28 cellular contexts compared by ENCODE assay signal in the genomic region with DNA sequence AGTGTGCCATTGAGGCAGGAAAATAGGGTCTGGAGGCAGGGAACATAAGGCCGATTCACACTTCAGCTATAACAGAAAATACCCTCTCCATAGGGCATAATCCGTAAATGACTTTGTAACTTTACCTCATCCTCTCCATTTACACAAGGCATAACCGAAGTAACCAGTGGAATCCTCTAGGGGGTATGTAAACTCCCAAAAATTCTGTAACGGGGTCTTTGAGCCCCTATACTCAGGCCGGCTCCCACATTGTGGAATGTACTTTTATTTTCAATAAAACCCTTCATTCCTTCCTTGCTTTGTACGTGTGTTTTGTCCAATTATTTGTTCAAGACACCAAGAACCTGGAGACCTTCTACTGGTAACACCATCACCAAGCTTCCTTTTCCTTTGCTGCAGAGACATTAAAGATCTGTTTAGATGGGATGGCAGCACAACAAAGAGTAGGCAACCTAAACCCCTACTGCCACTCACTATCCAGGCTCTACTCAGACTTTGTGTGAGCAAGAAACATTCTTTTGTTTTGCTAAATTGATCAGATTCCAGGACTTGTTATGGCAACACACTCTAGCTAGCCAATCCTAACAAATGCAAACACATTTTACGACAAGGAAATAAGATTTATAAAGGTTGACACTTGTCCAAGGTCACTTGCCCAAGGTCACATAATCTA.
A peak's percentile ranks its signal among the peaks of the same experiment; 100 is the strongest.
DNase-seq lines count a peak whose midpoint lies in the region; ATAC-seq, FAIRE-seq and TF ChIP-seq lines count a peak whose summit lies in the region.
"Had no signal": no experiment of that assay in that cellular context is flagged by ENCODE, and none has a peak within 500 bp of the region (broad histone marks: within the 10 kb centered on the region; RNA-seq: fewer than 3 reads in every experiment).

No MANE protein-coding gene starts in this region.

- TF ChIP-seq POLR2A in IMR-90 (IDR thresholded peaks at IDR 0.05; ENCODE audit: low read depth, low read length) = no peak

- no peaks in the 10 kb centered on the region for H3K79me1 ChIP-seq in IMR-90 (ENCODE audit: low read depth in 1 of 2, low read length in 2 of 2)

- H3K4me1 ChIP-seq in IMR-90 (ENCODE audit: control insufficient read depth, insufficient read depth, low read length) (no peaks in the 10 kb centered on the region), kidney (ENCODE audit: control insufficient read depth in 1 of 2, insufficient read depth in 1 of 2, low read depth in 1 of 2, low read length in 2 of 2) (no peaks in the 10 kb centered on the region)
- H3K4me1 ChIP-seq: right atrium auricular region, transverse colon had no signal

- no peaks in the 10 kb centered on the region for H3K27me3 ChIP-seq in IMR-90 (ENCODE audit: control insufficient read depth, insufficient read depth, low read length)
- H3K27me3 ChIP-seq: BLaER1 treated with 17β-estradiol and CSF1 and Interleukin-3, amounts not matched to agents 10 nM and 100 nM; pancreas; right atrium auricular region; transverse colon had no signal

- intact Hi-C loops in IMR-90 (cut with micrococcal nuclease) (no loop called here), kidney (cut with DNase I) (no loop called here)

- DNase-seq in GM03348 (ENCODE audit: low spot score) (peak; percentile 17), IMR-90 (no peak), fibroblast of peridontal ligament (ENCODE audit: extremely low read depth) (peak; percentile 5), progenitor cell of endocrine pancreas (ENCODE audit: low spot score, unreplicated experiment) (no peak), RPMI8226 (no peak), kidney (no peak)
- DNase-seq: ACHN; activated CD4-positive, alpha-beta T cell treated with anti-CD3 and anti-CD28 coated beads, Interleukin-2, amount 10 ng/mL, durations not matched to agents 24 days and 14 days; activated gamma-delta T cell; activated naive CD8-positive, alpha-beta T cell treated with anti-CD3 and anti-CD28 coated beads, Interleukin-2, amount 50 U/mL, for 24 hours; activated T-cell treated with anti-CD3 and anti-CD28 coated beads, Interleukin-2, amount 50 U/mL, for 24 hours; DMS79; immature natural killer cell; KG1; NCI-H1436; NCI-H2081 treated with DMSO at 0.1 percent for 48 hours; NCI-H226; NCI-H69; pancreas; stimulated activated CD4-positive, alpha-beta T cell treated with anti-CD3 and anti-CD28 coated beads, Interleukin-2, amount 100 ng/mL, for 24 hours; transverse colon had no signal

- no peak for TF ChIP-seq RAD21 in IMR-90 (IDR thresholded peaks at IDR 0.05; ENCODE audit: low read length)

- H3K9me3 ChIP-seq in IMR-90 (ENCODE audit: control insufficient read depth, insufficient read depth, low read length) (no peaks in the 10 kb centered on the region), kidney (ENCODE audit: control insufficient read depth in 1 of 2, low read length in 2 of 2) (peaks cover 0 to 3% of the 10 kb centered on the region in 2 donors)
- H3K9me3 ChIP-seq: pancreas, right atrium auricular region, transverse colon had no signal

- H3K9ac ChIP-seq in IMR-90 (ENCODE audit: low read depth, low read length) (no peak overlapping the region), kidney (ENCODE audit: low read length in 2 of 2) (no peak overlapping the region)
- H3K9ac ChIP-seq: BLaER1 treated with 17β-estradiol and CSF1 and Interleukin-3, amounts not matched to agents 10 nM and 100 nM had no signal

- no peak overlapping the region for H4K5ac ChIP-seq in IMR-90 (ENCODE audit: low read depth, low read length)

- no peak overlapping the region for H2BK120ac ChIP-seq in IMR-90 (ENCODE audit: low read depth, low read length)

- dilution Hi-C loops in IMR-90 (cut with HindIII; ENCODE audit: low sequenced_read_pairs, unreplicated experiment) = no loop called here

- peaks cover 7% of the 10 kb centered on the region for H3K4me1 Mint-ChIP-seq in progenitor cell of endocrine pancreas (ENCODE audit: low read depth)
- H3K4me1 Mint-ChIP-seq: activated CD4-positive, alpha-beta T cell treated with anti-CD3 and anti-CD28 coated beads, Interleukin-2, amount 10 ng/mL, durations not matched to agents 24 days and 14 days; activated naive CD8-positive, alpha-beta T cell treated with anti-CD3 and anti-CD28 coated beads, Interleukin-2, amount 50 U/mL, for 24 hours; immature natural killer cell had no signal

- H3K14ac ChIP-seq in IMR-90 (replicated peaks; ENCODE audit: low read depth, low read length) = no peak overlapping the region

- no peak overlapping the region for H4K91ac ChIP-seq in IMR-90 (ENCODE audit: insufficient read depth, low read depth, low read length)

- no peaks in the 10 kb centered on the region for H4K20me1 ChIP-seq in IMR-90 (ENCODE audit: insufficient read depth, low read length)
- H4K20me1 ChIP-seq: BLaER1 treated with 17β-estradiol and CSF1 and Interleukin-3, amounts not matched to agents 10 nM and 100 nM had no signal

- POLR2A ChIA-PET in IMR-90 (lab: Charles Lee; ENCODE audit: unreplicated experiment) = no interaction called here

- H3K36me3 Mint-ChIP-seq in progenitor cell of endocrine pancreas (ENCODE audit: insufficient read depth) = peaks cover 2% of the 10 kb centered on the region
- H3K36me3 Mint-ChIP-seq: immature natural killer cell had no signal

- BruUV-seq in IMR-90 (replicated peaks; lab: Mats Ljungman, UMichigan) = no TSS peak

- in situ Hi-C loops in IMR-90 (cut with MboI; ENCODE audit: low sequenced_read_pairs) = no loop called here

- no peak overlapping the region for H4K8ac ChIP-seq in IMR-90 (ENCODE audit: low read depth in 2 of 2, low read length in 2 of 2)

- no peak overlapping the region for H2AK9ac ChIP-seq in IMR-90 (replicated peaks; ENCODE audit: low read depth, low read length, poor library complexity)

- no peak overlapping the region for H3K4me2 ChIP-seq in IMR-90 (ENCODE audit: low read depth, low read length)
- H3K4me2 ChIP-seq: BLaER1 treated with 17β-estradiol and CSF1 and Interleukin-3, amounts not matched to agents 10 nM and 100 nM had no signal

- H3K27ac ChIP-seq in IMR-90 (ENCODE audit: insufficient read depth, low read length) (no peak overlapping the region), kidney (ENCODE audit: low read depth in 2 of 2, low read length in 2 of 2) (no peak overlapping the region)
- H3K27ac ChIP-seq: BLaER1 treated with 17β-estradiol and CSF1 and Interleukin-3, amounts not matched to agents 10 nM and 100 nM; pancreas; right atrium auricular region; RWPE1; transverse colon had no signal

- H3K23ac ChIP-seq in IMR-90 (ENCODE audit: low read depth, low read length) = no peak overlapping the region

- no peak overlapping the region for H2BK15ac ChIP-seq in IMR-90 (ENCODE audit: low read depth, low read length)

- TF ChIP-seq CTCF in IMR-90 (conservative IDR thresholded peaks at IDR 0.05; ENCODE audit: low read depth, low read length) (no peak), progenitor cell of endocrine pancreas (IDR thresholded peaks at IDR 0.05; ENCODE audit: unreplicated experiment) (peak; percentile 23), kidney (IDR thresholded peaks at IDR 0.05; ENCODE audit: borderline replicate concordance, extremely low read depth, insufficient read depth) (no peak)

- ATAC-seq in IMR-90 (ENCODE audit: low read depth) (peak; percentile 35), HG02642 (IDR thresholded peaks at IDR 0.05; ENCODE audit: poor library complexity, unreplicated experiment) (no peak), HG02840 (IDR thresholded peaks at IDR 0.05; ENCODE audit: low FRiP score, unreplicated experiment) (no peak)
- ATAC-seq: activated naive CD8-positive, alpha-beta T cell treated with anti-CD3 and anti-CD28 coated beads, Interleukin-2, amount 50 U/mL, for 24 hours; GM12878 had no signal

- peaks cover 7% of the 10 kb centered on the region for H3K27me3 Mint-ChIP-seq in progenitor cell of endocrine pancreas
- H3K27me3 Mint-ChIP-seq: activated CD4-positive, alpha-beta T cell treated with anti-CD3 and anti-CD28 coated beads, Interleukin-2, amount 10 ng/mL, durations not matched to agents 24 days and 14 days had no signal

- H3K36me3 ChIP-seq in IMR-90 (ENCODE audit: control insufficient read depth, insufficient read depth, low read length) (no peaks in the 10 kb centered on the region), kidney (ENCODE audit: control insufficient read depth in 1 of 2, insufficient read depth in 2 of 2, low read length in 2 of 2) (no peaks in the 10 kb centered on the region)
- H3K36me3 ChIP-seq: BLaER1 treated with 17β-estradiol and CSF1 and Interleukin-3, amounts not matched to agents 10 nM and 100 nM; pancreas; right atrium auricular region; transverse colon had no signal

- H3K4ac ChIP-seq in IMR-90 (ENCODE audit: low read depth, low read length) = no peak overlapping the region

- no peak overlapping the region for H3K4me3 Mint-ChIP-seq in progenitor cell of endocrine pancreas (ENCODE audit: low read depth)
- H3K4me3 Mint-ChIP-seq: activated CD4-positive, alpha-beta T cell treated with anti-CD3 and anti-CD28 coated beads, Interleukin-2, amount 10 ng/mL, durations not matched to agents 24 days and 14 days; activated naive CD8-positive, alpha-beta T cell treated with anti-CD3 and anti-CD28 coated beads, Interleukin-2, amount 50 U/mL, for 24 hours; activated T-cell treated with anti-CD3 and anti-CD28 coated beads, Interleukin-2, amount 50 U/mL, for 24 hours; immature natural killer cell had no signal

- H3K18ac ChIP-seq in IMR-90 (ENCODE audit: low read depth, low read length) = no peak overlapping the region

- H2AK5ac ChIP-seq in IMR-90 (ENCODE audit: low read depth, low read length) = no peak overlapping the region

- peaks cover 13% of the 10 kb centered on the region for H3K9me3 Mint-ChIP-seq in progenitor cell of endocrine pancreas (ENCODE audit: low read depth)
- H3K9me3 Mint-ChIP-seq: activated CD4-positive, alpha-beta T cell treated with anti-CD3 and anti-CD28 coated beads, Interleukin-2, amount 10 ng/mL, durations not matched to agents 24 days and 14 days had no signal

- CTCF ChIA-PET in IMR-90 (lab: Yijun Ruan, JAX) = interaction anchor here (2.0 kb wide), 1 partner anchor 16 kb away, joined by 6 read pairs; no protein-coding TSS in a partner anchor

- H2BK5ac ChIP-seq in IMR-90 (ENCODE audit: low read depth, low read length, poor library complexity, severe bottlenecking) = no peak overlapping the region

- H3K27ac Mint-ChIP-seq in progenitor cell of endocrine pancreas = peak overlapping the region; percentile 73
- H3K27ac Mint-ChIP-seq: activated CD4-positive, alpha-beta T cell treated with anti-CD3 and anti-CD28 coated beads, Interleukin-2, amount 10 ng/mL, durations not matched to agents 24 days and 14 days; activated naive CD8-positive, alpha-beta T cell treated with anti-CD3 and anti-CD28 coated beads, Interleukin-2, amount 50 U/mL, for 24 hours; activated T-cell treated with anti-CD3 and anti-CD28 coated beads, Interleukin-2, amount 50 U/mL, for 24 hours; immature natural killer cell had no signal

- FAIRE-seq in kidney (lab: Jason Lieb, UNC) = no peak
- FAIRE-seq: endothelial cell of umbilical vein, GM12878, pancreas had no signal

- WGBS in IMR-90 (ENCODE audit: extremely low coverage in 2 of 2, insufficient read length in 1 of 2), 2 experiments = no CpG with 5 or more reads among the region's 7 CpGs

- H2AFZ ChIP-seq in IMR-90 (replicated peaks; ENCODE audit: low read length, poor library complexity) = no peak overlapping the region

- no peak overlapping the region for H3K56ac ChIP-seq in IMR-90 (ENCODE audit: extremely low read depth, insufficient read depth, low read length)

- H2BK20ac ChIP-seq in IMR-90 (ENCODE audit: low read depth, low read length) = no peak overlapping the region

- H3K9me1 ChIP-seq in IMR-90 (ENCODE audit: insufficient read depth, low read length) = no peaks in the 10 kb centered on the region

- H3K4me3 ChIP-seq in IMR-90 (ENCODE audit: insufficient read depth, low read depth, low read length) (no peak overlapping the region), kidney (ENCODE audit: low read length in 2 of 2) (no peak overlapping the region)
- H3K4me3 ChIP-seq: BLaER1 treated with 17β-estradiol and CSF1 and Interleukin-3, amounts not matched to agents 10 nM and 100 nM; GM12878; pancreas; right atrium auricular region; transverse colon had no signal

Comparison
In these comparisons a context has a peak if more than half of its experiments do, and no peak if none do; other contexts are left out.
1. DNase-seq: peak in GM03348 (single experiment) and fibroblast of peridontal ligament (single experiment); none in IMR-90 (single experiment), progenitor cell of endocrine pancreas (single experiment), RPMI8226 (single experiment) and kidney (single experiment).